Comparison of ENCODE assay signal across 8 cellular contexts in genomic region chr20:58309607-58310290, GRCh38. TPM values are rescaled to one million over a fixed set of nuclear protein-coding genes. Genes with fewer than 3 reads are reported as not detected.
A peak's percentile ranks its signal among the peaks of the same experiment; 100 is the strongest.
DNase-seq lines count a peak whose midpoint lies in the region; ATAC-seq and TF ChIP-seq lines count a peak whose summit lies in the region.

TSS of gene RAB22A (plus strand) at chr20:58309715. CDS start at chr20:58309977, 262 bp downstream.

- H3K36me3 ChIP-seq in colonic mucosa, result no peaks in the 10 kb centered on the region

- H3K4me3 ChIP-seq in colonic mucosa, result peak within 1 kb of the TSS; percentile 100

- no peak for TF ChIP-seq CTCF in colonic mucosa (IDR thresholded peaks at IDR 0.05)

- no peaks in the 10 kb centered on the region for H3K27me3 ChIP-seq in colonic mucosa

- peaks cover 11% of the 10 kb centered on the region for H3K4me1 ChIP-seq in colonic mucosa

- ATAC-seq in GM18511 (IDR thresholded peaks at IDR 0.05; ENCODE audit: unreplicated experiment) (peak; percentile 69), HG02973 (IDR thresholded peaks at IDR 0.05; ENCODE audit: unreplicated experiment) (peak; percentile 58)

- H3K9me3 ChIP-seq in colonic mucosa, result no peaks in the 10 kb centered on the region

- intact Hi-C loops in colonic mucosa (cut with DNase I), result loop anchor here (2.0 kb wide), 1 partner anchor 79 kb away; the partner anchor contains the start of gene VAPB

- peak within 1 kb of the TSS; percentile 85 to 99 for H3K9ac ChIP-seq in colonic mucosa (ENCODE audit: low read depth in 2 of 2, low read length in 2 of 2)

- DNase-seq in 8988T, result peak; percentile 93
- peak; percentile 56 for DNase-seq in NCI-H2227 treated with DMSO at 0.1 percent for 48 hours (lab: John Stamatoyannopoulos, UW)
- DNase-seq in activated CD4-positive, alpha-beta T cell treated with anti-CD3 and anti-CD28 coated beads for 4 hours, result peak; percentile 78 to 89
- DNase-seq in colonic mucosa, result peak; percentile 76
- peak; percentile 93 for DNase-seq in left kidney (ENCODE audit: low read depth, low spot score)
- peak; percentile 69 to 80 for DNase-seq in stimulated activated CD4-positive, alpha-beta T cell treated with anti-CD3 and anti-CD28 coated beads, Interleukin-1b, Interleukin-23, amount 100 ng/mL, for 4 hours (ENCODE audit: low read depth in 2 of 2)

- H3K27ac ChIP-seq in colonic mucosa, result peak within 1 kb of the TSS; percentile 90

RNA-seq across cellular contexts. Expression of gene RAB22A, which starts in this region (rescaled TPM):
- total RNA-seq in colonic mucosa, result 10 to 100 TPM; 17.5 to 22.0 TPM

Comparison
In these comparisons a context has a peak if more than half of its experiments do, and no peak if none do; other contexts are left out.
1. Peak in every context shown above with its lines: DNase-seq, ATAC-seq, H3K4me3 ChIP-seq and H3K27ac ChIP-seq.